Comparison of ENCODE assay signal across 12 cellular contexts in the genomic region with DNA sequence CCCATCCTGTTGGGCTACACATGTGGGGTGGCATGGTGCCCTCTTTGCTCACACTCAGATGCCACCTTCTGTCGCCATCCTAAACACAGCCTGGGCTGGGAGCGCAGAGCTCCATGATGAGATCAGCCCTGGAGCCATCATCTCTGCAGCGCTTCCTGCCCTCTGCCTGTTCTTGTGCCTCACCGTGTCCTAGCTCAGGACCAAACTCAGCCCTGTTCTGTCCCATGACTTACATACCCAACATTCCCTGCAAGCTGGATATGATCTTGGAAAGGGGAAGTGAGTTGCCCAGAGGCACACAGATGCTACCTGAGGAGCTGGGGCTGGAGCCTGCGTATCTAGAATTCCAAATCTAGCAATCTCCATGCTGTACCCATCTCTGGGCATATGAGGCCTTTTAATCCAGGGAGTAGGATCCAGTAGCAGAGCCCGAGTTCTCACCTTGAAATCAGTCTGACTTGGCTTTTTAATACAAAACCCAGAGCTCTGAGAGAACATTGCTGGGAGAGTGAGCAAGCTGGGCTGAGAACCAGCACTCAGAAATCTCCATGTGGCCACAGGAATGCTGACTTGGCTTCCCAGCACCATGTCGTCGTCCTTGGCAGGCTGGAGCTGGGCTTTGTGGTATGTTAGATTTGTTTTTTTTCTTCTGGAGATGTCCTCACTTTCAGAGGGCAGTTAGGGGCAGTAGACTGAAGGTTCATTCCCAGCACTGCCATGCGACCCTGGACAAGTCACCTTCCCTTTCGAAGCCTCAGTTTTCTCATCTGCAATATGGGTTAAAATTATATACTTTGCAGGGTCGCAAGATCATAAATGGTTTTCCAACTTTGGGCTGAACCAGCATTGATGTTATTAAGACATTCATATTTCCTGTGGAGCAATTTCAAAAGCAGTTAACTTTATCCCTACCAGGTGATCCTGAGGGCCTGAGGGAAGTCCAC. TPM values are rescaled to one million over a fixed set of nuclear protein-coding genes. Genes with fewer than 3 reads are reported as not detected.
DNase-seq lines count a peak whose midpoint lies in the region; ATAC-seq, FAIRE-seq and TF ChIP-seq lines count a peak whose summit lies in the region.
"Had no signal": no experiment of that assay in that cellular context is flagged by ENCODE, and none has a peak within 500 bp of the region (broad histone marks: within the 10 kb centered on the region; RNA-seq: fewer than 3 reads in every experiment).

No MANE protein-coding gene starts in this region.

- no TSS peak for BruUV-seq in HepG2 (replicated peaks; lab: Mats Ljungman, UMichigan)

- intact Hi-C loops in breast epithelium (cut with DNase I; ENCODE audit: low total_unique reads) = loop anchor here (10.0 kb wide), 1 partner anchor 63 kb away; no protein-coding TSS in a partner anchor
- intact Hi-C loops in HepG2 (cut with micrococcal nuclease; ENCODE audit: unreplicated experiment) = no loop called here
- intact Hi-C loops in thyroid gland (cut with DNase I) = no loop called here

- TF ChIP-seq CTCF in breast epithelium (IDR thresholded peaks at IDR 0.05) = no peak
- no peak for TF ChIP-seq CTCF in HepG2 (CRISPR knock-in tag; IDR thresholded peaks at IDR 0.05)
- TF ChIP-seq CTCF in thyroid gland (IDR thresholded peaks at IDR 0.05) = no peak
- TF ChIP-seq CTCF in GM10248 (IDR thresholded peaks at IDR 0.05; ENCODE audit: control extremely low read depth, extremely low read depth, low read depth, missing control alignments) = no peak
- no peak for TF ChIP-seq CTCF in BE2C (IDR thresholded peaks at IDR 0.05; ENCODE audit: low read depth, low read length)

- CTCF ChIA-PET in HepG2 (lab: Yijun Ruan, JAX; ENCODE audit: low intra/inter-chr PET ratio, low total read pairs) = no interaction called here
- CTCF ChIA-PET in GM10248 (lab: Yijun Ruan, JAX) = interaction anchor here (1.2 to 1.8 kb wide), 4 partner anchors 8 to 85 kb away, joined by 3 to 7 read pairs (median 5); no protein-coding TSS in a partner anchor

- peaks cover 8 to 23% of the 10 kb centered on the region in 2 donors for H3K4me1 ChIP-seq in breast epithelium
- peaks cover 23% of the 10 kb centered on the region for H3K4me1 ChIP-seq in HepG2 (ENCODE audit: insufficient read depth, low read length)
- peaks cover 12 to 16% of the 10 kb centered on the region in 2 donors for H3K4me1 ChIP-seq in thyroid gland
- no peaks in the 10 kb centered on the region for H3K4me1 ChIP-seq in BE2C

- WGBS in HepG2 (ENCODE audit: low lambda C conversion rate) = 68% methylated on average over 6 of the region's 11 CpGs
- 69 to 73% methylated on average over 11 of the region's 11 CpGs for WGBS in thyroid gland, 2 donors

- H3K79me2 ChIP-seq in HepG2 (ENCODE audit: insufficient read depth, low read length) = no peaks in the 10 kb centered on the region

- no peak overlapping the region for H2AFZ ChIP-seq in HepG2 (ENCODE audit: low read length)

- POLR2A ChIA-PET in HepG2 (lab: Yijun Ruan, JAX) (no interaction called here), GM10248 (lab: Yijun Ruan, JAX) (no interaction called here)

- H3K9me3 ChIP-seq in breast epithelium = no peaks in the 10 kb centered on the region
- H3K9me3 ChIP-seq in HepG2 (ENCODE audit: low read length) = no peaks in the 10 kb centered on the region
- no peaks in the 10 kb centered on the region for H3K9me3 ChIP-seq in thyroid gland
- H3K9me3 ChIP-seq in BE2C = no peaks in the 10 kb centered on the region

- DNase-seq in HK-2 (ENCODE audit: unreplicated experiment) = peak; percentile 72
- DNase-seq in breast epithelium (ENCODE audit: low spot score in 2 of 2) = peak; percentile 80 to 94
- no peak for DNase-seq in HepG2 (ENCODE audit: low spot score)
- DNase-seq in thyroid gland = peak; percentile 38 to 54
- DNase-seq in NCI-H1417 (lab: John Stamatoyannopoulos, UW) = no peak
- no peak for DNase-seq in GM10248 (ENCODE audit: extremely low spot score)
- no peak for DNase-seq in BE2C
- DNase-seq: MV-4-11, occipital lobe had no signal

- H3K27ac ChIP-seq in breast epithelium = peak overlapping the region; percentile 78 to 94
- no peak overlapping the region for H3K27ac ChIP-seq in HepG2 (ENCODE audit: extremely low read length, insufficient read depth, low read length)
- no peak overlapping the region for H3K27ac ChIP-seq in thyroid gland

- in situ Hi-C loops in HepG2 (cut with HindIII; ENCODE audit: extremely low pct_ligation_motif_present, low pct_unique_long_range_greater_than_20kb) = loop anchor here (5.0 kb wide), 2 partner anchors 55 to 145 kb away; no protein-coding TSS in a partner anchor

- TF ChIP-seq EP300 in HepG2 (IDR thresholded peaks at IDR 0.05; ENCODE audit: low read depth in 2 of 2, low read length in 2 of 2) = no peak
- no peak for TF ChIP-seq EP300 in HepG2 (CRISPR knock-in tag; IDR thresholded peaks at IDR 0.05; ENCODE audit: borderline replicate concordance)

- no peak overlapping the region for H3K4me2 ChIP-seq in HepG2 (ENCODE audit: low read depth, low read length)

- H3K4me3 ChIP-seq in breast epithelium = peak overlapping the region in 1 of 3 donors; percentile 68
- H3K4me3 ChIP-seq in HepG2 (replicated peaks in 1 of 3; ENCODE audit: insufficient read depth in 1 of 3, low read depth in 2 of 3, low read length in 3 of 3) = no peak overlapping the region
- H3K4me3 ChIP-seq in thyroid gland (replicated peaks in 1 of 3) = no peak overlapping the region
- H3K4me3 ChIP-seq in BE2C (ENCODE audit: low read depth, low read length) = no peak overlapping the region

- FAIRE-seq in HepG2 (lab: Jason Lieb, UNC) = no peak
- FAIRE-seq: endometrium, GM12891 had no signal

- no peak for ATAC-seq in HepG2
- no peak for ATAC-seq in esophagus mucosa

- no peak overlapping the region for H3K9ac ChIP-seq in HepG2 (ENCODE audit: insufficient read depth, low read depth, low read length)

- H3K27me3 ChIP-seq in breast epithelium (peaks cover 0 to 4% of the 10 kb centered on the region in 2 donors), HepG2 (ENCODE audit: control insufficient read depth in 1 of 2, insufficient read depth in 2 of 2, low read length in 2 of 2) (peaks cover 5 to 58% of the 10 kb centered on the region in 2 experiments; a peak in 4 of 5 replicates), thyroid gland (no peaks in the 10 kb centered on the region), BE2C (no peaks in the 10 kb centered on the region)

- TF ChIP-seq RAD21 in HepG2 (CRISPR knock-in tag; IDR thresholded peaks at IDR 0.05) = no peak

- no peak for TF ChIP-seq POLR2A in breast epithelium (IDR thresholded peaks at IDR 0.05)
- no peak for TF ChIP-seq POLR2A in HepG2 (IDR thresholded peaks at IDR 0.05; ENCODE audit: insufficient read depth in 1 of 2, low read depth in 2 of 2, low read length in 2 of 2)
- no peak for TF ChIP-seq POLR2A in thyroid gland (IDR thresholded peaks at IDR 0.05)

- H4K20me1 ChIP-seq in HepG2 (ENCODE audit: insufficient read depth, low read length) = no peaks in the 10 kb centered on the region

- H3K36me3 ChIP-seq in breast epithelium (no peaks in the 10 kb centered on the region), HepG2 (replicated peaks in 1 of 2; ENCODE audit: control insufficient read depth in 1 of 2, insufficient read depth in 2 of 2, low read length in 2 of 2) (no peaks in the 10 kb centered on the region), thyroid gland (no peaks in the 10 kb centered on the region), BE2C (no peaks in the 10 kb centered on the region)

TF ChIP-seq in HepG2, 621 proteins besides CTCF, POLR2A, EP300 and RAD21:
- TF ChIP-seq MAFF (IDR thresholded peaks at IDR 0.05; ENCODE audit: low read depth, low read length) (peak; percentile 49), HNF4A (CRISPR knock-in tag; IDR thresholded peaks at IDR 0.05) (no peak), KLF11 (CRISPR knock-in tag; IDR thresholded peaks at IDR 0.05) (no peak), MAFK (conservative IDR thresholded peaks at IDR 0.05 in 1 of 2, IDR thresholded peaks at IDR 0.05 in 1 of 2; ENCODE audit: low read length in 2 of 2) (peak; percentile 48 to 57; a peak in 3 of 4 replicates), SNAPC2 (CRISPR knock-in tag; IDR thresholded peaks at IDR 0.05) (no peak), ELF3 (CRISPR knock-in tag; IDR thresholded peaks at IDR 0.05) (no peak), MATR3 (CRISPR knock-in tag; IDR thresholded peaks at IDR 0.05) (no peak), ZNF629 (CRISPR knock-in tag; conservative IDR thresholded peaks at IDR 0.05) (peak; percentile 36; the same call in 1 of the 2 replicates), TBX2 (CRISPR knock-in tag; IDR thresholded peaks at IDR 0.05; ENCODE audit: borderline replicate concordance) (no peak), IKZF4 (CRISPR knock-in tag; IDR thresholded peaks at IDR 0.05; ENCODE audit: borderline replicate concordance, low read depth, not compliant biosample characterization) (no peak)

RNA-seq across cellular contexts. Expression of a gene that starts 2.6 kb away (rescaled TPM):
- total RNA-seq in breast epithelium = 10 to 100 TPM in 2 of 3 donors, 1 to 10 TPM in 1; 2.9 to 98.0 (median 17.4) TPM
- total RNA-seq in HepG2 (2016; rRNA removed; fragmentation: Illumina TruSeq; extraction: Trizol) = not detected in 2 replicates
- not detected in 2 replicates for total RNA-seq in HepG2 (2016; cell fraction: cytosol; rRNA removed; fragmentation: Illumina TruSeq; extraction: Trizol; ENCODE audit: low read depth)
- not detected in 2 replicates for total RNA-seq in HepG2 (2016; cell fraction: insoluble cytoplasmic fraction; rRNA removed; fragmentation: Illumina TruSeq; extraction: Trizol)
- total RNA-seq in HepG2 (2016; cell fraction: membrane; rRNA removed; fragmentation: Illumina TruSeq; extraction: Trizol) = not detected in 2 replicates
- total RNA-seq in HepG2 (2016; cell fraction: nucleus; rRNA removed; fragmentation: Illumina TruSeq; extraction: Trizol) = not detected in 2 replicates
- 0.12 and 0.20 TPM in 2 replicates for polyA plus RNA-seq in HepG2 (2011; rRNA removed)
- polyA plus RNA-seq in HepG2 (2011; cell fraction: cytosol; rRNA removed) = 0.18 and 0.23 TPM in 2 replicates
- polyA plus RNA-seq in HepG2 (2011; cell fraction: nucleus; rRNA removed) = 0.17 and 0.27 TPM in 2 replicates
- polyA plus RNA-seq in HepG2 (2012) = not detected in 2 replicates
- 0.09 TPM in 1 of 2 replicates, not detected in the other for polyA plus RNA-seq in HepG2 (2016; cell fraction: cytosol; fragmentation: Illumina TruSeq; extraction: Trizol; ENCODE audit: low read depth)
- polyA plus RNA-seq in HepG2 (2016; cell fraction: insoluble cytoplasmic fraction; fragmentation: Illumina TruSeq; extraction: Trizol; ENCODE audit: low read depth) = not detected in 2 replicates
- polyA plus RNA-seq in HepG2 (2016; cell fraction: membrane; fragmentation: Illumina TruSeq; extraction: Trizol; ENCODE audit: low read depth) = 0.15 TPM in 1 of 2 replicates, not detected in the other
- 0.30 TPM in 1 of 2 replicates, not detected in the other for polyA plus RNA-seq in HepG2 (2016; cell fraction: nucleus; fragmentation: Illumina TruSeq; extraction: Trizol; ENCODE audit: insufficient read depth, low read depth)
- polyA minus RNA-seq in HepG2 (2011; rRNA and poly(A)+ RNA removed; ENCODE audit: low replicate concordance) = 1.3 TPM in 1 of 2 replicates, not detected in the other
- not detected in 2 replicates for polyA minus RNA-seq in HepG2 (2011; cell fraction: cytosol; rRNA and poly(A)+ RNA removed)
- polyA minus RNA-seq in HepG2 (2011; cell fraction: nucleus; rRNA and poly(A)+ RNA removed) = not detected in 2 replicates
- total RNA-seq in thyroid gland = 10 to 100 TPM in 1 of 4 donors, 1 to 10 TPM in 3; 4.0 to 15.6 (median 4.5) TPM
- total RNA-seq in esophagus mucosa = 3.6 TPM
- 0.43 TPM for polyA plus RNA-seq in BE2C (2012; ENCODE audit: insufficient read depth, insufficient read length, low read depth)

Comparison
In these comparisons a context has a peak if more than half of its experiments do, and no peak if none do; other contexts are left out.
1. DNase-seq: peak in HK-2 (single experiment), breast epithelium (2 of 2) and thyroid gland (2 of 2); none in HepG2 (single experiment), NCI-H1417 (0 of 3), GM10248 (single experiment) and BE2C (single experiment).
2. H3K27ac ChIP-seq: peak in breast epithelium (2 of 2); none in HepG2 (single experiment) and thyroid gland (0 of 3).